Comparison of ENCODE assay signal across 1 cellular context in the genomic region with DNA sequence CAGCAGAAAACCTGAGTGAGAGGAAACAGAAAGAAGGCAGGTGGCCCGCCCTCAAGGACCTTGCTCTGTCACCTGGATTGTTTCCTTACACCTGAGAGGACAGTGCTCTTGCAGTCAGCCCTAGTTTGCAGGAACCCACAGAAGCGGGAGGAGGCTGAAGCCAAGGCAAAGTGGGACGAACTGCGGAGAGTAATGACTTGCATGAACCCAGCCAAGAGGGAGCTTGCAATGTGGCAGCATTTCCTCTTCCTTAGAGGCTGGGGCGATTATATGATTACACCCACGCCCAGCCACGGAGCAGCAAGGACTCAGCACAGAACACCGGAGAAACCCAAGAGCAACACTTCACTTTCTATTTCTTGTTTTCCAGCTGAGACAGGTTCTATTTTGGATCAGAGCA.
TF ChIP-seq lines count a peak whose summit lies in the region.

No MANE protein-coding gene starts in this region.

TF ChIP-seq in SK-N-SH, 30 proteins besides CTCF, POLR2A, EP300 and RAD21 (continued from another document):
- TF ChIP-seq GATA2 (CRISPR knock-in tag; IDR thresholded peaks at IDR 0.05): no peak
